ENCODE assay signal across 18 cellular contexts in the genomic region with DNA sequence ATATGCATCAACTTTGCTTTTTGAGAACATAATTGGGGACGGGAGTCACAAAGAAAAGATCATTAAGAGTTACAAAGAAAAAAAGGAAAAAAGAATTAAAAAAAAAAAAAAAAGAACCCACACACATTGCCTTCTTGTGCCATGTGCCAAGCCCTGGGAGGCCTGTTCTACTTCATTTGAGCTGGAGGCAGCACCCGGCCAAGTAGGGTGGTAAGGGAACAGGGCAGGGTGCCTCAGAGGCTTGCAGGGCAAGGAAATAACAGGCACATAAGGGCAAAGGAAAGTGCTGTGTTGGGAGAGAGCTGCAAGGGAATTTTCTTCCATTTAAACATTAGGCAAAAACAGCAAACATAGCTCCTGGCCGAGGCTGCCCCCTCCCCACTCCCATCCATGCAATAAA.
"Had no signal": no experiment of that assay in that cellular context is flagged by ENCODE, and none has a peak within 500 bp of the region (broad histone marks: within the 10 kb centered on the region; RNA-seq: fewer than 3 reads in every experiment).

No MANE protein-coding gene starts in this region.

- H3K9me3 ChIP-seq: prostate gland, right lobe of liver, tibial artery had no signal

- ATAC-seq: activated CD8-positive, alpha-beta T cell treated with anti-CD3 and anti-CD28 coated beads, Interleukin-2, amount 10 ng/mL, durations not matched to agents 7 days and 5 days; left lobe of liver; right lobe of liver; stimulated activated memory B cell treated with anti-CD40 and anti-IgM and Interleukin-4, amounts not matched to agents 10 μg/mL and 1 μg/mL and 100 μg/mL, for 72 hours had no signal

- H3K4me1 ChIP-seq: prostate gland, right lobe of liver, tibial artery had no signal

- DNase-seq: activated CD4-positive, alpha-beta T cell treated with anti-CD3 and anti-CD28 coated beads, Interleukin-2, amount 10 ng/mL, durations not matched to agents 24 days and 14 days; activated CD8-positive, alpha-beta T cell treated with anti-CD3 and anti-CD28 coated beads, Interleukin-2, amount 10 ng/mL, durations not matched to agents 7 days and 5 days; activated effector memory CD4-positive, alpha-beta T cell treated with Interleukin-2 at 50 U/mL for 16 hours; activated naive CD4-positive, alpha-beta T cell treated with anti-CD3 and anti-CD28 coated beads, Interleukin-2, amount 50 U/mL, for 16 hours; activated T-cell treated with anti-CD3 and anti-CD28 coated beads, Interleukin-2, amount 50 U/mL, for 48 hours; endodermal cell; foreskin fibroblast; glutamatergic neuron; naive B cell; right lobe of liver; stimulated activated CD4-positive, alpha-beta T cell treated with anti-CD3 and anti-CD28 coated beads, Interleukin-4, amount 100 ng/mL, for 4 hours; tibial artery had no signal

- H3K27ac ChIP-seq: epithelial cell of prostate, prostate gland, right lobe of liver, tibial artery had no signal

- FAIRE-seq: colon, keratinocyte had no signal

- H3K4me3 ChIP-seq: prostate gland, right lobe of liver, tibial artery had no signal

- H3K27me3 ChIP-seq: right lobe of liver, tibial artery had no signal

- H3K36me3 ChIP-seq: prostate gland, right lobe of liver, tibial artery had no signal
